21 cellular contexts compared by ENCODE assay signal in the genomic region with DNA sequence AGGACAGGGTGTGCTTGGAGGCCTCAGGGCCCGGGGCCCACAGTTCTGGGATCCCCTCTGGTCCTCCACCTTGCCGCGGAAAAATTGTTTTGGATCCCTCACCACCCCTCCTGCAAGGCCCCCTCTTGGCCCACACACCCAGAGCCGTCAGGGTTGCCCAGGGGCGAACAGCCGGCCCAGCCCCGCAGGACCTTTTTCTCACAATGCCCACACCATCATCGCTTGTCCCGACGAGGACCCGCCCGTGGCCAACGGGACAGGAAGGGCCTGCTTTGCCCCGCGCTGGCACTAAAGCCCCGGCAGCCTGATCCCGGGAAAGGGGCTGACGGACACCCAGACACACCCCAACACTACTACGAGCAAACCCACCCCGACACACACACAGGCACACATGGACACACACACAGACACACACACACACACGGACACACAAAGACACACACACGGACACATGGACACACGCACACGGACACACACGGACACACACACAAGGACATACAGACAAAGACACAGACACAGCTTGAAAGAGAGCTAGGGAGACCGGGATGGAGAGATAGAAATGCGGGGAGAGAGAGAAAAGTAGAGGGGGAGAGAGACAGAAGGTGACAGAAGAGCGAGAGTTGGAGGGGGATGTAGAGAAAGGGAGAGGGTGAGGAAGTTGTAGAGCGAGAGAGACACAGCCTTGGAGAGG.
DNase-seq lines count a peak whose midpoint lies in the region; ATAC-seq, FAIRE-seq and TF ChIP-seq lines count a peak whose summit lies in the region.
"Had no signal": no experiment of that assay in that cellular context is flagged by ENCODE, and none has a peak within 500 bp of the region (broad histone marks: within the 10 kb centered on the region; RNA-seq: fewer than 3 reads in every experiment).

No MANE protein-coding gene starts in this region.

- TF ChIP-seq EP300 in HepG2 (IDR thresholded peaks at IDR 0.05; ENCODE audit: low read depth in 2 of 2, low read length in 2 of 2) (no peak), HepG2 (CRISPR knock-in tag; IDR thresholded peaks at IDR 0.05; ENCODE audit: borderline replicate concordance) (no peak)

- CTCF ChIA-PET in HepG2 (lab: Yijun Ruan, JAX; ENCODE audit: low intra/inter-chr PET ratio, low total read pairs), result interaction anchor here (1.5 to 1.8 kb wide), 2 partner anchors 230 to 320 kb away, joined by 7 read pairs; no protein-coding TSS in a partner anchor
- CTCF ChIA-PET in activated CD4-positive, alpha-beta T cell treated with anti-CD3 and anti-CD28 coated beads, Interleukin-2, amount 10 ng/mL, durations not matched to agents 7 days and 5 days (lab: Charles Lee), result no interaction called here

- ATAC-seq in HepG2 (peak; percentile 47; the same call in 2 of the 3 replicates), right lobe of liver (no peak)
- ATAC-seq: A549 had no signal

- TF ChIP-seq POLR2A in HepG2 (IDR thresholded peaks at IDR 0.05; ENCODE audit: insufficient read depth in 1 of 2, low read depth in 2 of 2, low read length in 2 of 2) (no peak), right lobe of liver (IDR thresholded peaks at IDR 0.05) (no peak)

- BruUV-seq in HepG2 (replicated peaks; lab: Mats Ljungman, UMichigan), result no TSS peak

- H3K27ac Mint-ChIP-seq in endothelial cell (ENCODE audit: unreplicated experiment), result peak overlapping the region; percentile 16
- no peak overlapping the region for H3K27ac Mint-ChIP-seq in activated CD4-positive, alpha-beta T cell treated with anti-CD3 and anti-CD28 coated beads, Interleukin-2, amount 10 ng/mL, durations not matched to agents 7 days and 5 days
- H3K27ac Mint-ChIP-seq: CD4-positive, alpha-beta memory T cell had no signal

- POLR2A ChIA-PET in HepG2 (lab: Yijun Ruan, JAX), result no interaction called here
- POLR2A ChIA-PET in activated CD4-positive, alpha-beta T cell treated with anti-CD3 and anti-CD28 coated beads, Interleukin-2, amount 10 ng/mL, durations not matched to agents 7 days and 5 days (lab: Charles Lee), result no interaction called here

- no peak for FAIRE-seq in HepG2 (lab: Jason Lieb, UNC)
- FAIRE-seq: A549, G401.6, GM19239, H1 had no signal

- in situ Hi-C loops in HepG2 (cut with HindIII; ENCODE audit: extremely low pct_ligation_motif_present, low pct_unique_long_range_greater_than_20kb), result no loop called here

- 46% methylated on average over 28 of the region's 29 CpGs for WGBS in HepG2 (ENCODE audit: low lambda C conversion rate)
- WGBS in right lobe of liver (ENCODE audit: insufficient coverage, low coverage, low lambda C conversion rate, missing lambda C conversion rate), result 55% methylated on average over 15 of the region's 29 CpGs

- H3K4me2 ChIP-seq in HepG2 (ENCODE audit: low read depth, low read length), result no peak overlapping the region

- TF ChIP-seq CTCF in HepG2 (CRISPR knock-in tag; IDR thresholded peaks at IDR 0.05), result no peak
- TF ChIP-seq CTCF in right lobe of liver (IDR thresholded peaks at IDR 0.05), result no peak
- TF ChIP-seq CTCF in endothelial cell (IDR thresholded peaks at IDR 0.05; ENCODE audit: unreplicated experiment), result no peak

- H3K4me1 Mint-ChIP-seq in endothelial cell (ENCODE audit: unreplicated experiment), result no peaks in the 10 kb centered on the region
- no peaks in the 10 kb centered on the region for H3K4me1 Mint-ChIP-seq in activated CD4-positive, alpha-beta T cell treated with anti-CD3 and anti-CD28 coated beads, Interleukin-2, amount 10 ng/mL, durations not matched to agents 7 days and 5 days
- H3K4me1 Mint-ChIP-seq: CD4-positive, alpha-beta memory T cell had no signal

- peaks cover 33% of the 10 kb centered on the region for H3K9me3 Mint-ChIP-seq in endothelial cell (ENCODE audit: unreplicated experiment)
- peaks cover 10% of the 10 kb centered on the region for H3K9me3 Mint-ChIP-seq in activated CD4-positive, alpha-beta T cell treated with anti-CD3 and anti-CD28 coated beads, Interleukin-2, amount 10 ng/mL, durations not matched to agents 7 days and 5 days

- no peaks in the 10 kb centered on the region for H3K4me1 ChIP-seq in HepG2 (ENCODE audit: insufficient read depth, low read length)
- no peaks in the 10 kb centered on the region for H3K4me1 ChIP-seq in right lobe of liver
- H3K4me1 ChIP-seq: A549, Caco-2 had no signal

- peak overlapping the region; percentile 29 for H3K4me3 Mint-ChIP-seq in endothelial cell (ENCODE audit: unreplicated experiment)
- H3K4me3 Mint-ChIP-seq in activated CD4-positive, alpha-beta T cell treated with anti-CD3 and anti-CD28 coated beads, Interleukin-2, amount 10 ng/mL, durations not matched to agents 7 days and 5 days, result no peak overlapping the region
- H3K4me3 Mint-ChIP-seq: CD4-positive, alpha-beta memory T cell had no signal

- H3K4me3 ChIP-seq in HepG2 (replicated peaks in 1 of 3; ENCODE audit: insufficient read depth in 1 of 3, low read depth in 2 of 3, low read length in 3 of 3) (no peak overlapping the region), right lobe of liver (no peak overlapping the region)
- H3K4me3 ChIP-seq: A549, GM23248 had no signal

- no peak overlapping the region for H3K9ac ChIP-seq in HepG2 (ENCODE audit: insufficient read depth, low read depth, low read length)
- H3K9ac ChIP-seq: GM23248 had no signal

- H3K9me3 ChIP-seq in HepG2 (ENCODE audit: low read length), result no peaks in the 10 kb centered on the region
- no peaks in the 10 kb centered on the region for H3K9me3 ChIP-seq in right lobe of liver
- H3K9me3 ChIP-seq: A549 had no signal

- TF ChIP-seq RAD21 in HepG2 (CRISPR knock-in tag; IDR thresholded peaks at IDR 0.05), result no peak

- H3K36me3 ChIP-seq in HepG2 (replicated peaks in 1 of 2; ENCODE audit: control insufficient read depth in 1 of 2, insufficient read depth in 2 of 2, low read length in 2 of 2) (no peaks in the 10 kb centered on the region), right lobe of liver (no peaks in the 10 kb centered on the region)

- intact Hi-C loops in HepG2 (cut with micrococcal nuclease; ENCODE audit: unreplicated experiment), result loop anchor here (2.0 kb wide), 1 partner anchor 321 kb away; no protein-coding TSS in a partner anchor
- intact Hi-C loops in right lobe of liver (cut with DNase I), result no loop called here
- intact Hi-C loops in posterior vena cava (cut with DNase I), result no loop called here

- H3K27ac ChIP-seq in HepG2 (ENCODE audit: extremely low read length, insufficient read depth, low read length), result no peak overlapping the region
- H3K27ac ChIP-seq in right lobe of liver, result no peak overlapping the region
- H3K27ac ChIP-seq: A549, GM23248 had no signal

- no peaks in the 10 kb centered on the region for H4K20me1 ChIP-seq in HepG2 (ENCODE audit: insufficient read depth, low read length)

- H3K27me3 ChIP-seq in HepG2 (ENCODE audit: control insufficient read depth in 1 of 2, insufficient read depth in 2 of 2, low read length in 2 of 2) (peaks cover 1 to 8% of the 10 kb centered on the region in 2 experiments; a peak in 2 of 5 replicates), right lobe of liver (no peaks in the 10 kb centered on the region)

- H3K36me3 Mint-ChIP-seq in endothelial cell (ENCODE audit: low read depth, unreplicated experiment), result peaks cover 15% of the 10 kb centered on the region
- H3K36me3 Mint-ChIP-seq in activated CD4-positive, alpha-beta T cell treated with anti-CD3 and anti-CD28 coated beads, Interleukin-2, amount 10 ng/mL, durations not matched to agents 7 days and 5 days (ENCODE audit: low read depth), result no peaks in the 10 kb centered on the region

- no peaks in the 10 kb centered on the region for H3K79me2 ChIP-seq in HepG2 (ENCODE audit: insufficient read depth, low read length)

- H2AFZ ChIP-seq in HepG2 (ENCODE audit: low read length), result no peak overlapping the region
- H2AFZ ChIP-seq: GM23248 had no signal

- peaks cover 7% of the 10 kb centered on the region for H3K27me3 Mint-ChIP-seq in endothelial cell (ENCODE audit: unreplicated experiment)
- H3K27me3 Mint-ChIP-seq in activated CD4-positive, alpha-beta T cell treated with anti-CD3 and anti-CD28 coated beads, Interleukin-2, amount 10 ng/mL, durations not matched to agents 7 days and 5 days, result no peaks in the 10 kb centered on the region

- no peak for DNase-seq in HepG2 (ENCODE audit: low spot score)
- no peak for DNase-seq in right lobe of liver
- no peak for DNase-seq in endothelial cell (ENCODE audit: low spot score)
- DNase-seq in posterior vena cava (ENCODE audit: low spot score), result peak; percentile 76
- no peak for DNase-seq in HPDE6-E6E7 (ENCODE audit: extremely low spot score)
- DNase-seq in COLO829 (ENCODE audit: low spot score), result no peak
- no peak for DNase-seq in activated CD4-positive, alpha-beta T cell treated with anti-CD3 and anti-CD28 coated beads, Interleukin-2, amount 10 ng/mL, durations not matched to agents 7 days and 5 days
- DNase-seq: 8988T; ACHN; AML-193; C1 segment of cervical spinal cord; Caco-2; CD4-positive, alpha-beta memory T cell; DMS153; DND-41; HCEC 1CT had no signal

TF ChIP-seq in HepG2, 621 proteins besides CTCF, POLR2A, EP300 and RAD21 (continues in another document):
- no peak for TF ChIP-seq AHR (CRISPR knock-in tag; IDR thresholded peaks at IDR 0.05)
- no peak for TF ChIP-seq IKZF4 (CRISPR knock-in tag; IDR thresholded peaks at IDR 0.05; ENCODE audit: borderline replicate concordance, low read depth, not compliant biosample characterization)
- no peak for TF ChIP-seq NFE2L2 (IDR thresholded peaks at IDR 0.05; ENCODE audit: low read length)
- TF ChIP-seq, protein P1, sequence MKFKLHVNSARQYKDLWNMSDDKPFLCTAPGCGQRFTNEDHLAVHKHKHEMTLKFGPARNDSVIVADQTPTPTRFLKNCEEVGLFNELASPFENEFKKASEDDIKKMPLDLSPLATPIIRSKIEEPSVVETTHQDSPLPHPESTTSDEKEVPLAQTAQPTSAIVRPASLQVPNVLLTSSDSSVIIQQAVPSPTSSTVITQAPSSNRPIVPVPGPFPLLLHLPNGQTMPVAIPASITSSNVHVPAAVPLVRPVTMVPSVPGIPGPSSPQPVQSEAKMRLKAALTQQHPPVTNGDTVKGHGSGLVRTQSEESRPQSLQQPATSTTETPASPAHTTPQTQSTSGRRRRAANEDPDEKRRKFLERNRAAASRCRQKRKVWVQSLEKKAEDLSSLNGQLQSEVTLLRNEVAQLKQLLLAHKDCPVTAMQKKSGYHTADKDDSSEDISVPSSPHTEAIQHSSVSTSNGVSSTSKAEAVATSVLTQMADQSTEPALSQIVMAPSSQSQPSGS (CRISPR knock-in tag; IDR thresholded peaks at IDR 0.05), result no peak
- TF ChIP-seq, protein P2, sequence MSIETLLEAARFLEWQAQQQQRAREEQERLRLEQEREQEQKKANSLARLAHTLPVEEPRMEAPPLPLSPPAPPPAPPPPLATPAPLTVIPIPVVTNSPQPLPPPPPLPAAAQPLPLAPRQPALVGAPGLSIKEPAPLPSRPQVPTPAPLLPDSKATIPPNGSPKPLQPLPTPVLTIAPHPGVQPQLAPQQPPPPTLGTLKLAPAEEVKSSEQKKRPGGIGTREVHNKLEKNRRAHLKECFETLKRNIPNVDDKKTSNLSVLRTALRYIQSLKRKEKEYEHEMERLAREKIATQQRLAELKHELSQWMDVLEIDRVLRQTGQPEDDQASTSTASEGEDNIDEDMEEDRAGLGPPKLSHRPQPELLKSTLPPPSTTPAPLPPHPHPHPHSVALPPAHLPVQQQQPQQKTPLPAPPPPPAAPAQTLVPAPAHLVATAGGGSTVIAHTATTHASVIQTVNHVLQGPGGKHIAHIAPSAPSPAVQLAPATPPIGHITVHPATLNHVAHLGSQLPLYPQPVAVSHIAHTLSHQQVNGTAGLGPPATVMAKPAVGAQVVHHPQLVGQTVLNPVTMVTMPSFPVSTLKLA (IDR thresholded peaks at IDR 0.05), result 0 out of 2 replicates have a peak, but pooled peaks have one; percentile 36
